Comparison of ENCODE assay signal across 24 cellular contexts in genomic region chr4:17309567-17310268, GRCh38.
DNase-seq lines count a peak whose midpoint lies in the region; ATAC-seq and TF ChIP-seq lines count a peak whose summit lies in the region.
"Had no signal": no experiment of that assay in that cellular context is flagged by ENCODE, and none has a peak within 500 bp of the region (broad histone marks: within the 10 kb centered on the region; RNA-seq: fewer than 3 reads in every experiment).

No MANE protein-coding gene starts in this region.

- no peaks in the 10 kb centered on the region for H3K36me3 ChIP-seq in OCI-LY7 (ENCODE audit: insufficient read depth, low read length)
- H3K36me3 ChIP-seq in effector memory CD4-positive, alpha-beta T cell (ENCODE audit: control insufficient read depth, insufficient read depth, low read length) = no peaks in the 10 kb centered on the region
- H3K36me3 ChIP-seq: thyroid gland had no signal

- H2AFZ ChIP-seq in OCI-LY7 (ENCODE audit: low read length) = peak overlapping the region; percentile 51; the same call in 1 of the 2 replicates
- H2AFZ ChIP-seq: PC-9 had no signal

- peaks cover 34% of the 10 kb centered on the region for H3K4me1 ChIP-seq in OCI-LY7 (ENCODE audit: insufficient read depth, low read length, poor library complexity, severe bottlenecking)
- no peaks in the 10 kb centered on the region for H3K4me1 ChIP-seq in effector memory CD4-positive, alpha-beta T cell (ENCODE audit: control insufficient read depth, insufficient read depth, low read length, poor library complexity, severe bottlenecking)
- H3K4me1 ChIP-seq: thyroid gland had no signal

- H4K20me1 ChIP-seq in OCI-LY7 (ENCODE audit: insufficient read depth, low read length) = no peaks in the 10 kb centered on the region

- no peaks in the 10 kb centered on the region for H3K79me2 ChIP-seq in OCI-LY7 (ENCODE audit: insufficient read depth, low read depth, low read length)

- no peaks in the 10 kb centered on the region for H3K9me2 ChIP-seq in OCI-LY7 (ENCODE audit: insufficient read depth, low read length)

- no peak for TF ChIP-seq CTCF in OCI-LY7 (conservative IDR thresholded peaks at IDR 0.05; ENCODE audit: low read length)
- TF ChIP-seq CTCF in fibroblast of mammary gland (conservative IDR thresholded peaks at IDR 0.05; ENCODE audit: control insufficient read depth, insufficient read depth, low read depth, low read length) = no peak

- no peak overlapping the region for H3K4me3 ChIP-seq in OCI-LY7 (ENCODE audit: low read depth, low read length, poor library complexity, severe bottlenecking)
- no peak overlapping the region for H3K4me3 ChIP-seq in fibroblast of mammary gland (ENCODE audit: control insufficient read depth, low read depth, low read length)
- H3K4me3 ChIP-seq in effector memory CD4-positive, alpha-beta T cell (ENCODE audit: insufficient read depth, low read depth, low read length, poor library complexity, severe bottlenecking) = no peak overlapping the region
- H3K4me3 ChIP-seq: PC-9, thyroid gland had no signal

- H3K27me3 ChIP-seq in effector memory CD4-positive, alpha-beta T cell (replicated peaks; ENCODE audit: control insufficient read depth, insufficient read depth, low read length, poor library complexity, severe bottlenecking) = no peaks in the 10 kb centered on the region
- H3K27me3 ChIP-seq: thyroid gland had no signal

- no peak overlapping the region for H3K27ac ChIP-seq in OCI-LY7 (ENCODE audit: low read depth, low read length, poor library complexity, severe bottlenecking)
- H3K27ac ChIP-seq in effector memory CD4-positive, alpha-beta T cell (ENCODE audit: insufficient read depth, low read length, poor library complexity, severe bottlenecking) = no peak overlapping the region
- H3K27ac ChIP-seq: C4-2B, epithelial cell of prostate, PC-9, thyroid gland had no signal

- H3K9me3 ChIP-seq in OCI-LY7 (ENCODE audit: low read length) = peaks cover 4% of the 10 kb centered on the region; the same call in 1 of the 2 replicates
- no peaks in the 10 kb centered on the region for H3K9me3 ChIP-seq in effector memory CD4-positive, alpha-beta T cell (ENCODE audit: control insufficient read depth, low read length)
- H3K9me3 ChIP-seq: thyroid gland had no signal

- peak; percentile 5 for ATAC-seq in GM21723 (IDR thresholded peaks at IDR 0.05; ENCODE audit: unreplicated experiment)
- ATAC-seq: left colon; stimulated activated naive CD8-positive, alpha-beta T cell treated with anti-CD3 and anti-CD28 coated beads, Interleukin-15, Interleukin-2, amounts not matched to agents 100 U/mL and 50 U/mL, for 24 hours; T-helper 17 cell had no signal

- CTCF ChIA-PET in OCI-LY7 (lab: Charles Lee; ENCODE audit: unreplicated experiment) = no interaction called here

- POLR2A ChIA-PET in OCI-LY7 (lab: Charles Lee) = interaction anchor here (0.9 to 1.6 kb wide), 2 partner anchors 13 to 19 kb away, joined by 3 to 6 read pairs; no protein-coding TSS in a partner anchor

- peak; percentile 74 for DNase-seq in EH (ENCODE audit: low read depth)
- no peak for DNase-seq in OCI-LY7 (ENCODE audit: low spot score)
- peak; percentile 19 for DNase-seq in fibroblast of mammary gland (ENCODE audit: low read depth)
- no peak for DNase-seq in stimulated activated CD4-positive, alpha-beta T cell treated with anti-CD3 and anti-CD28 coated beads, Interleukin-2, amount 100 ng/mL, for 24 hours
- DNase-seq in anterior cingulate cortex (lab: John Stamatoyannopoulos, UW) = no peak
- no peak for DNase-seq in SW480 (ENCODE audit: low spot score)
- DNase-seq in effector memory CD4-positive, alpha-beta T cell = no peak
- DNase-seq: activated CD4-positive, alpha-beta T cell treated with anti-CD3 and anti-CD28 coated beads, Interleukin-2, amount 50 U/mL, for 1 hour; activated CD8-positive, alpha-beta memory T cell treated with anti-CD3 and anti-CD28 coated beads, Interleukin-2, amount 50 U/mL, for 48 hours; activated effector memory CD4-positive, alpha-beta T cell treated with Interleukin-2 at 50 U/mL for 16 hours; cortex of kidney; left colon; midbrain; MV-4-11; NCI-H1694; NCI-H774; PC-9; SIG-M5; stimulated activated naive CD8-positive, alpha-beta T cell treated with anti-CD3 and anti-CD28 coated beads, Interleukin-15, Interleukin-2, amounts not matched to agents 100 U/mL and 50 U/mL, for 24 hours; T-helper 17 cell; thyroid gland had no signal

- intact Hi-C loops in OCI-LY7 (cut with micrococcal nuclease; ENCODE audit: unreplicated experiment) = loop anchor here (5.0 kb wide), 1 partner anchor 102 kb away; no protein-coding TSS in a partner anchor

- no peak overlapping the region; the same call in 1 of the 2 replicates for H3K4me2 ChIP-seq in OCI-LY7 (ENCODE audit: low read length)
- H3K4me2 ChIP-seq: PC-9 had no signal

- BruUV-seq in OCI-LY7 (replicated peaks; lab: Mats Ljungman, UMichigan) = no TSS peak

Comparison
In these comparisons a context has a peak if more than half of its experiments do, and no peak if none do; other contexts are left out.
1. DNase-seq: peak in EH (single experiment) and fibroblast of mammary gland (single experiment); none in OCI-LY7 (single experiment), stimulated activated CD4-positive, alpha-beta T cell treated with anti-CD3 and anti-CD28 coated beads, Interleukin-2, amount 100 ng/mL, for 24 hours (0 of 2), anterior cingulate cortex (0 of 58), SW480 (single experiment) and effector memory CD4-positive, alpha-beta T cell (0 of 3).